In genomic region chr11:1851437-1852180, GRCh38 we compare ENCODE assay signal across 1 cellular context.
TF ChIP-seq lines count a peak whose summit lies in the region.

No MANE protein-coding gene starts in this region.

TF ChIP-seq in GM12878, 131 proteins besides CTCF, POLR2A, EP300 and RAD21:
- TF ChIP-seq ZNF687 (IDR thresholded peaks at IDR 0.05) (peak; percentile 38; the same call in 1 of the 2 replicates), GATAD2B (conservative IDR thresholded peaks at IDR 0.05; ENCODE audit: low read depth) (no peak; the same call in none of the 2 replicates), IKZF2 (IDR thresholded peaks at IDR 0.05) (no peak), SMARCA5 (IDR thresholded peaks at IDR 0.05) (peak; percentile 95), HCFC1 (IDR thresholded peaks at IDR 0.05; ENCODE audit: low read length) (no peak), IKZF1 (conservative IDR thresholded peaks at IDR 0.05) (0 out of 2 replicates have a peak, but pooled peaks have one; percentile 5), NR2F1 (conservative IDR thresholded peaks at IDR 0.05) (no peak)
